ENCODE assay signal across 1 cellular context in the genomic region with DNA sequence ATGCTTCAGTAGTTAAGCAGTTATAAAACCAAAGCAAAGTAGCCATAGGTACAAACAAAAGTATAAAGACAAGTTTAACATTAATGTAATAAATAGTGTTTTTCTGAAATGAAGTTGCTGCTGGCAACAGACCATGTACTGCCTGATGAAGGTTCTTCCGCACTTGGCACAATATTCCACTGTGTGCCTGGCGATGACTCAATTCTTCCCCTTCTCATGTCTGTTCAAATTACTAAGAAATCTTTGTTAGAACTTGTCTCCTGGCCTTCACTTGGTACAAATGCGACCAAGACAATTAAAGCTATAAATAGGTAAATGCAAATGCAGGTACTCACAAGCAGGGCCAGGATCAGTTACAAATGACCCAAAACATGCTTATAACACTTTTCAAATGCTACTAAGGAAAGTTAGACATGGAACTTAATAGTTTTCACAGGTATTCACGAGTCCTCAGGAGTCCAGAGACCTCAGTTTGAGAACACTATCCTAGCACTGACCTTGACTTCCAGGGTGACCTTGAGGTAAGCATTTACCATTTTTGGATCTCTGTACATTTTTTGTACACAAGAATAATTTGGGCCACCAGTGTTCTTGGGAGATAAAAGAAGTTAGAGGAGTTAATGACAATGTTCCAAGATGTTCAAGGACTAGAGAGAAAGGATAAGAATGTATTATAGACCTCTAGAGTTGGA.
TF ChIP-seq lines count a peak whose summit lies in the region.

No MANE protein-coding gene starts in this region.

TF ChIP-seq in K562, 482 proteins besides CTCF, POLR2A, EP300 and RAD21 (continued from another document):
- TF ChIP-seq, protein P1, sequence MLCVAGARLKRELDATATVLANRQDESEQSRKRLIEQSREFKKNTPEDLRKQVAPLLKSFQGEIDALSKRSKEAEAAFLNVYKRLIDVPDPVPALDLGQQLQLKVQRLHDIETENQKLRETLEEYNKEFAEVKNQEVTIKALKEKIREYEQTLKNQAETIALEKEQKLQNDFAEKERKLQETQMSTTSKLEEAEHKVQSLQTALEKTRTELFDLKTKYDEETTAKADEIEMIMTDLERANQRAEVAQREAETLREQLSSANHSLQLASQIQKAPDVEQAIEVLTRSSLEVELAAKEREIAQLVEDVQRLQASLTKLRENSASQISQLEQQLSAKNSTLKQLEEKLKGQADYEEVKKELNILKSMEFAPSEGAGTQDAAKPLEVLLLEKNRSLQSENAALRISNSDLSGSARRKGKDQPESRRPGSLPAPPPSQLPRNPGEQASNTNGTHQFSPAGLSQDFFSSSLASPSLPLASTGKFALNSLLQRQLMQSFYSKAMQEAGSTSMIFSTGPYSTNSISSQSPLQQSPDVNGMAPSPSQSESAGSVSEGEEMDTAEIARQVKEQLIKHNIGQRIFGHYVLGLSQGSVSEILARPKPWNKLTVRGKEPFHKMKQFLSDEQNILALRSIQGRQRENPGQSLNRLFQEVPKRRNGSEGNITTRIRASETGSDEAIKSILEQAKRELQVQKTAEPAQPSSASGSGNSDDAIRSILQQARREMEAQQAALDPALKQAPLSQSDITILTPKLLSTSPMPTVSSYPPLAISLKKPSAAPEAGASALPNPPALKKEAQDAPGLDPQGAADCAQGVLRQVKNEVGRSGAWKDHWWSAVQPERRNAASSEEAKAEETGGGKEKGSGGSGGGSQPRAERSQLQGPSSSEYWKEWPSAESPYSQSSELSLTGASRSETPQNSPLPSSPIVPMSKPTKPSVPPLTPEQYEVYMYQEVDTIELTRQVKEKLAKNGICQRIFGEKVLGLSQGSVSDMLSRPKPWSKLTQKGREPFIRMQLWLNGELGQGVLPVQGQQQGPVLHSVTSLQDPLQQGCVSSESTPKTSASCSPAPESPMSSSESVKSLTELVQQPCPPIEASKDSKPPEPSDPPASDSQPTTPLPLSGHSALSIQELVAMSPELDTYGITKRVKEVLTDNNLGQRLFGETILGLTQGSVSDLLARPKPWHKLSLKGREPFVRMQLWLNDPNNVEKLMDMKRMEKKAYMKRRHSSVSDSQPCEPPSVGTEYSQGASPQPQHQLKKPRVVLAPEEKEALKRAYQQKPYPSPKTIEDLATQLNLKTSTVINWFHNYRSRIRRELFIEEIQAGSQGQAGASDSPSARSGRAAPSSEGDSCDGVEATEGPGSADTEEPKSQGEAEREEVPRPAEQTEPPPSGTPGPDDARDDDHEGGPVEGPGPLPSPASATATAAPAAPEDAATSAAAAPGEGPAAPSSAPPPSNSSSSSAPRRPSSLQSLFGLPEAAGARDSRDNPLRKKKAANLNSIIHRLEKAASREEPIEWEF (CRISPR knock-in tag; IDR thresholded peaks at IDR 0.05), result peak; percentile 22; the same call in 1 of the 2 replicates
